Comparison of ENCODE assay signal across 27 cellular contexts in the genomic region with DNA sequence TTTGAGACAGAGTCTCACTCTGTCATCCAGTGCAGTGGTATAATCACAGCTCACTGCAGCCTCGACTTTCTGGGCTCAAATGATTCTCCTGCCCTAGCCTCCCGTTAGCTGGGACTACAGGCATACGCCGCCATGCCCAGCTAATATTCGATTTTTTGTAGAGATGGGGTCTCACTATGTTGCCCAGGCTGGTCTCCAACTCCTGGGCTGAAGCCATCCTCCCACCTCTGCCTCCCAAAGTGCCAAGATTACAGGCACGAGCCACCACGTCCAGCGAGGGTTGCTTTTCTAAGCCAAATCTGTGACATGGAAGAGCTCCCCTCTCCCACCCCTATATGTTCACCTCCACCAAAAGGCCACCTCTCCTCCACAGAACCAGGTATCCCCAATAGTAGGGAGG. TPM values are rescaled to one million over a fixed set of nuclear protein-coding genes. Genes with fewer than 3 reads are reported as not detected.
A peak's percentile ranks its signal among the peaks of the same experiment; 100 is the strongest.
DNase-seq lines count a peak whose midpoint lies in the region; ATAC-seq, FAIRE-seq and TF ChIP-seq lines count a peak whose summit lies in the region.
"Had no signal": no experiment of that assay in that cellular context is flagged by ENCODE, and none has a peak within 500 bp of the region (broad histone marks: within the 10 kb centered on the region; RNA-seq: fewer than 3 reads in every experiment).

No MANE protein-coding gene starts in this region.

- H3K27me3 ChIP-seq in GM12878 (replicated peaks in 1 of 2; ENCODE audit: control insufficient read depth in 2 of 2, insufficient read depth in 2 of 2, low read length in 1 of 2) (no peaks in the 10 kb centered on the region), neural progenitor cell (no peaks in the 10 kb centered on the region)
- H3K27me3 ChIP-seq: adrenal gland, tibial nerve had no signal

- TF ChIP-seq EP300 in GM12878 (IDR thresholded peaks at IDR 0.05; ENCODE audit: borderline replicate concordance in 1 of 2, control insufficient read depth in 1 of 2, low read depth in 2 of 2, low read length in 2 of 2), result no peak

- peaks cover 49% of the 10 kb centered on the region for H3K36me3 Mint-ChIP-seq in T-helper 1 cell treated with Interleukin-12 subunit alpha and Interleukin-12 subunit beta and Interleukin-4 antibody, amounts not matched to agents 30 μg/mL and 1 μg/mL, for 36 hours (ENCODE audit: low read depth)
- peaks cover 50% of the 10 kb centered on the region for H3K36me3 Mint-ChIP-seq in neural progenitor cell

- POLR2A ChIA-PET in HEK293 (lab: Yijun Ruan, JAX), result interaction anchor here (2.2 to 3.3 kb wide), 2 partner anchors 11 to 41 kb away, joined by 7 to 25 read pairs; partner anchors contain the start of genes AKT1S1, ATF5, NUP62 and TBC1D17
- POLR2A ChIA-PET in GM12878 (lab: Charles Lee), result interaction anchor here (1.4 to 2.8 kb wide), 4 partner anchors 10 to 23 kb away, joined by 10 to 19 read pairs (median 16); partner anchors contain the start of genes ATF5, IL4I1 and NUP62

- ATAC-seq in GM12878, result no peak
- ATAC-seq: HCT116, left ventricle myocardium superior, right cardiac atrium had no signal

- H3K79me2 ChIP-seq in GM12878 (ENCODE audit: control insufficient read depth, insufficient read depth, low read length) (peaks cover 78% of the 10 kb centered on the region), neural progenitor cell (ENCODE audit: low read depth) (peaks cover 99% of the 10 kb centered on the region)

- 90% methylated on average over 8 of the region's 8 CpGs for WGBS in GM12878 (ENCODE audit: insufficient coverage, insufficient replicate concordance, low lambda C conversion rate, missing lambda C conversion rate)

- RAD21 ChIA-PET in GM12878 (lab: Charles Lee; ENCODE audit: unreplicated experiment), result interaction anchor here (0.8 to 2.0 kb wide), 3 partner anchors 10 to 25 kb away, joined by 3 to 11 read pairs (median 3); partner anchors contain the start of genes ATF5 and NUP62

- H4K20me1 ChIP-seq in GM12878 (ENCODE audit: control insufficient read depth, insufficient read depth), result no peaks in the 10 kb centered on the region; the same call in 1 of the 2 replicates
- peaks cover 94% of the 10 kb centered on the region for H4K20me1 ChIP-seq in neural progenitor cell (ENCODE audit: low read depth)

- intact Hi-C loops in GM12878 (cut with micrococcal nuclease; ENCODE audit: unreplicated experiment), result no loop called here

- in situ Hi-C loops in GM12878 (cut with MboI), result no loop called here

- H3K9me3 ChIP-seq in HEK293 (ENCODE audit: control insufficient read depth, insufficient read depth, low read depth, low read length), result no peaks in the 10 kb centered on the region
- H3K9me3 ChIP-seq in GM12878 (replicated peaks; ENCODE audit: control insufficient read depth, insufficient read depth, low read length), result no peaks in the 10 kb centered on the region; the same call in 2 of the 3 replicates
- no peaks in the 10 kb centered on the region for H3K9me3 ChIP-seq in neural progenitor cell (ENCODE audit: low read depth)
- H3K9me3 ChIP-seq: adrenal gland, tibial nerve had no signal

- no peak overlapping the region for H2AFZ ChIP-seq in GM12878 (ENCODE audit: control insufficient read depth, low read depth, low read length)
- H2AFZ ChIP-seq in neural progenitor cell (replicated peaks), result no peak overlapping the region

- H3K27ac ChIP-seq in HEK293 (ENCODE audit: extremely low read depth, low read depth, low read length) (no peak overlapping the region), GM12878 (ENCODE audit: control insufficient read depth, insufficient read depth) (0 out of 2 replicates have a peak overlapping the region, but pooled peaks have one; percentile 67), neural progenitor cell (no peak overlapping the region)
- H3K27ac ChIP-seq: 22Rv1, tibial nerve had no signal

- no peak for TF ChIP-seq POLR2A in GM12878 (IDR thresholded peaks at IDR 0.05; ENCODE audit: low read depth, low read length)

- TF ChIP-seq CTCF in HEK293 (tag by site-specific recombination; IDR thresholded peaks at IDR 0.05) (no peak), GM12878 (IDR thresholded peaks at IDR 0.05 in 2 of 3, conservative IDR thresholded peaks at IDR 0.05 in 1 of 3; ENCODE audit: control insufficient read depth in 2 of 3, extremely low read depth in 1 of 3, insufficient read depth in 1 of 3, low read depth in 3 of 3, low read length in 3 of 3) (no peak), neural progenitor cell (IDR thresholded peaks at IDR 0.05) (no peak)

- peaks cover 29% of the 10 kb centered on the region for H3K4me1 Mint-ChIP-seq in T-helper 1 cell treated with Interleukin-12 subunit alpha and Interleukin-12 subunit beta and Interleukin-4 antibody, amounts not matched to agents 30 μg/mL and 1 μg/mL, for 36 hours (ENCODE audit: low read depth)
- H3K4me1 Mint-ChIP-seq in neural progenitor cell, result peaks cover 16% of the 10 kb centered on the region

- no peaks in the 10 kb centered on the region for H3K27me3 Mint-ChIP-seq in T-helper 1 cell treated with Interleukin-12 subunit alpha and Interleukin-12 subunit beta and Interleukin-4 antibody, amounts not matched to agents 30 μg/mL and 1 μg/mL, for 36 hours (ENCODE audit: low read depth)
- peaks cover 3% of the 10 kb centered on the region for H3K27me3 Mint-ChIP-seq in neural progenitor cell (ENCODE audit: insufficient read depth, low read depth)

- BruUV-seq in GM12878 (replicated peaks; lab: Mats Ljungman, UMichigan), result no TSS peak

- no peak overlapping the region for H3K4me3 ChIP-seq in HEK293 (ENCODE audit: low read depth, low read length)
- no peak overlapping the region for H3K4me3 ChIP-seq in GM12878
- no peak overlapping the region for H3K4me3 ChIP-seq in neural progenitor cell
- H3K4me3 ChIP-seq: adrenal gland, tibial nerve had no signal

- no peak for FAIRE-seq in GM12878 (lab: Jason Lieb, UNC)
- FAIRE-seq: keratinocyte had no signal

- no peaks in the 10 kb centered on the region; the same call in 1 of the 2 replicates for H3K4me1 ChIP-seq in HEK293 (ENCODE audit: control insufficient read depth, insufficient read depth, low read length)
- peaks cover 42% of the 10 kb centered on the region for H3K4me1 ChIP-seq in GM12878 (ENCODE audit: control insufficient read depth, insufficient read depth, low read length)
- no peaks in the 10 kb centered on the region for H3K4me1 ChIP-seq in neural progenitor cell

- H3K9ac ChIP-seq in GM12878 (ENCODE audit: control insufficient read depth, insufficient read depth, low read length) (no peak overlapping the region), neural progenitor cell (no peak overlapping the region)

- SMC1A ChIA-PET in GM12878 (lab: Charles Lee; ENCODE audit: uncharacterized antibody, unreplicated experiment), result interaction anchor here (1.1 to 3.7 kb wide), 4 partner anchors 9 to 33 kb away, joined by 3 to 20 read pairs (median 5); partner anchors contain the start of genes ATF5 and NUP62

- H3F3A ChIP-seq in neural progenitor cell (ENCODE audit: low read depth), result peaks cover 11% of the 10 kb centered on the region

- H3K9me3 Mint-ChIP-seq in T-helper 1 cell treated with Interleukin-12 subunit alpha and Interleukin-12 subunit beta and Interleukin-4 antibody, amounts not matched to agents 30 μg/mL and 1 μg/mL, for 36 hours, result no peaks in the 10 kb centered on the region
- peaks cover 3% of the 10 kb centered on the region for H3K9me3 Mint-ChIP-seq in neural progenitor cell

- DNase-seq in T-helper 1 cell (no peak), GM12878 (ENCODE audit: low read depth, low spot score) (no peak), neural progenitor cell (ENCODE audit: low spot score) (no peak), HT-29 (ENCODE audit: low spot score) (no peak)
- no peak for DNase-seq in activated CD8-positive, alpha-beta memory T cell treated with anti-CD3 and anti-CD28 coated beads, Interleukin-2, amount 50 U/mL, for 4 hours
- DNase-seq in stimulated activated CD4-positive, alpha-beta T cell treated with anti-CD3 and anti-CD28 coated beads, Interleukin-4, amount 100 ng/mL, for 1 hour, result no peak
- DNase-seq: activated CD4-positive, alpha-beta T cell treated with anti-CD3 and anti-CD28 coated beads, Interleukin-2, amount 50 U/mL, for 1 hour; central memory CD4-positive, alpha-beta T cell; DMS79 treated with DMSO at 0.1 percent for 48 hours; endodermal cell; GDM1; left ventricle myocardium superior; NCI-H146; NCI-H2107; NCI-H774; SIG-M5; stimulated activated CD4-positive, alpha-beta T cell treated with anti-CD3 and anti-CD28 coated beads, Interleukin-2, amount 100 ng/mL, for 24 hours; stimulated activated CD8-positive, alpha-beta memory T cell treated with anti-CD3 and anti-CD28 coated beads, Interleukin-4, amount 100 ng/mL, for 48 hours; SW 1271 had no signal

- CTCF ChIA-PET in HEK293 (lab: Yijun Ruan, JAX) (interaction anchor here (0.6 to 1.6 kb wide), 5 partner anchors 20 to 70 kb away, joined by 3 to 6 read pairs (median 4); no protein-coding TSS in a partner anchor), GM12878 (lab: Yijun Ruan, JAX) (interaction anchor here (0.6 to 3.7 kb wide), 5 partner anchors 10 to 48 kb away, joined by 3 to 19 read pairs (median 5); partner anchors contain the start of gene ATF5)

- H3K27ac Mint-ChIP-seq in T-helper 1 cell treated with Interleukin-12 subunit alpha and Interleukin-12 subunit beta and Interleukin-4 antibody, amounts not matched to agents 30 μg/mL and 1 μg/mL, for 36 hours, result peak overlapping the region; percentile 31
- no peak overlapping the region for H3K27ac Mint-ChIP-seq in neural progenitor cell
- H3K27ac Mint-ChIP-seq: endodermal cell had no signal

- peaks cover 48 to 84% of the 10 kb centered on the region in 2 experiments; a peak in 2 of 3 replicates for H3K36me3 ChIP-seq in HEK293 (ENCODE audit: control insufficient read depth in 2 of 2, insufficient read depth in 1 of 2, low read length in 2 of 2)
- H3K36me3 ChIP-seq in GM12878 (ENCODE audit: control insufficient read depth in 2 of 2, insufficient read depth in 2 of 2, low read length in 1 of 2), result peaks cover 31 to 39% of the 10 kb centered on the region in 2 experiments
- no peaks in the 10 kb centered on the region for H3K36me3 ChIP-seq in neural progenitor cell

- TF ChIP-seq RAD21 in GM12878 (IDR thresholded peaks at IDR 0.05; ENCODE audit: insufficient read depth, low read depth, low read length), result no peak

- H3K4me3 Mint-ChIP-seq in T-helper 1 cell treated with Interleukin-12 subunit alpha and Interleukin-12 subunit beta and Interleukin-4 antibody, amounts not matched to agents 30 μg/mL and 1 μg/mL, for 36 hours, result no peak overlapping the region
- peak overlapping the region; percentile 33 for H3K4me3 Mint-ChIP-seq in neural progenitor cell
- H3K4me3 Mint-ChIP-seq: endodermal cell had no signal

- no peak overlapping the region for H3K4me2 ChIP-seq in GM12878 (ENCODE audit: control insufficient read depth, insufficient read depth)
- H3K4me2 ChIP-seq in neural progenitor cell, result no peak overlapping the region

RNA-seq across cellular contexts. Expression of gene ATF5, which starts 10.9 kb away (rescaled TPM):
- total RNA-seq in GM12878 (2013; cell fraction: nucleolus; rRNA removed), result 30.9 and 34.7 TPM in 2 replicates
- 24.8 and 29.0 TPM in 2 replicates for total RNA-seq in GM12878 (2014; rRNA removed)
- total RNA-seq in GM12878 (2014; rRNA removed; fragmentation: Illumina TruSeq; extraction: Trizol), result 16.7 and 17.6 TPM in 2 replicates
- total RNA-seq in GM12878 (2021), result 82.1 and 83.1 TPM in 2 replicates
- 74.7 TPM for polyA plus RNA-seq in GM12878 (2011; ENCODE audit: low read depth)
- polyA plus RNA-seq in GM12878 (2011; rRNA removed), result 122 and 133 TPM in 2 replicates
- polyA plus RNA-seq in GM12878 (2011; cell fraction: cytosol; rRNA removed), result 117 and 157 TPM in 2 replicates
- 263 and 301 TPM in 2 replicates for polyA plus RNA-seq in GM12878 (2011; cell fraction: nucleus; rRNA removed)
- 136 and 179 TPM in 2 replicates for polyA plus RNA-seq in GM12878 (2012)
- 38.1 and 41.1 TPM in 2 replicates for polyA plus RNA-seq in GM12878 (2014; fragmentation: Illumina TruSeq; extraction: Trizol)
- 10 to 100 TPM in 1 of 2 experiments, 1 to 10 TPM in 1; 9.1 to 10.1 TPM for polyA plus RNA-seq in GM12878 (2014; fragmentation: Nextera tagmentation; extraction: Ambion mirVana)
- polyA plus RNA-seq in GM12878 (2014; rRNA removed), result 55.2 and 63.1 TPM in 2 replicates
- 10 to 100 TPM; 16.3 to 19.0 TPM for polyA plus RNA-seq in GM12878 (2016; fragmentation: Nextera tagmentation; extraction: Ambion mirVana)
- 24.1 and 57.3 TPM in 2 replicates for polyA minus RNA-seq in GM12878 (2011; rRNA and poly(A)+ RNA removed)
- polyA minus RNA-seq in GM12878 (2011; cell fraction: cytosol; rRNA and poly(A)+ RNA removed), result 65.8 and 83.5 TPM in 2 replicates
- 15.8 and 26.1 TPM in 2 replicates for polyA minus RNA-seq in GM12878 (2011; cell fraction: nucleus; rRNA and poly(A)+ RNA removed)
- 1.6 and 10.6 TPM in 2 replicates for total RNA-seq in neural progenitor cell (ENCODE audit: low replicate concordance)
- 32.2 and 32.8 TPM in 2 replicates for total RNA-seq in HT-29 (2014; rRNA removed; shearing (Covaris generic))

RNA-seq across cellular contexts. Expression of gene NUP62, which starts 11.2 kb away (rescaled TPM):
- 54.2 and 56.0 TPM in 2 replicates for total RNA-seq in GM12878 (2013; cell fraction: nucleolus; rRNA removed)
- 90.7 and 95.6 TPM in 2 replicates for total RNA-seq in GM12878 (2014; rRNA removed)
- 46.5 and 50.1 TPM in 2 replicates for total RNA-seq in GM12878 (2014; rRNA removed; fragmentation: Illumina TruSeq; extraction: Trizol)
- total RNA-seq in GM12878 (2021), result 102 and 108 TPM in 2 replicates
- polyA plus RNA-seq in GM12878 (2011; ENCODE audit: low read depth), result 25.0 TPM
- polyA plus RNA-seq in GM12878 (2011; rRNA removed), result 13.7 and 35.5 TPM in 2 replicates
- polyA plus RNA-seq in GM12878 (2011; cell fraction: cytosol; rRNA removed), result 39.4 and 41.4 TPM in 2 replicates
- 25.1 and 36.3 TPM in 2 replicates for polyA plus RNA-seq in GM12878 (2011; cell fraction: nucleus; rRNA removed)
- polyA plus RNA-seq in GM12878 (2012), result 50.6 and 56.6 TPM in 2 replicates
- polyA plus RNA-seq in GM12878 (2014; fragmentation: Illumina TruSeq; extraction: Trizol), result 40.8 and 67.7 TPM in 2 replicates
- polyA plus RNA-seq in GM12878 (2014; fragmentation: Nextera tagmentation; extraction: Ambion mirVana), result 10 to 100 TPM; 19.5 to 22.0 TPM
- polyA plus RNA-seq in GM12878 (2014; rRNA removed), result 66.1 and 77.7 TPM in 2 replicates
- polyA plus RNA-seq in GM12878 (2016; fragmentation: Nextera tagmentation; extraction: Ambion mirVana), result 100 to 1,000 TPM; 105 to 110 TPM
- 24.5 and 36.2 TPM in 2 replicates for polyA minus RNA-seq in GM12878 (2011; rRNA and poly(A)+ RNA removed)
- polyA minus RNA-seq in GM12878 (2011; cell fraction: cytosol; rRNA and poly(A)+ RNA removed), result 23.4 and 24.3 TPM in 2 replicates
- 13.4 and 30.9 TPM in 2 replicates for polyA minus RNA-seq in GM12878 (2011; cell fraction: nucleus; rRNA and poly(A)+ RNA removed)
- total RNA-seq in neural progenitor cell (ENCODE audit: low replicate concordance), result 48.2 and 83.8 TPM in 2 replicates
- total RNA-seq in HT-29 (2014; rRNA removed; shearing (Covaris generic)), result 133 TPM in 2 replicates

RNA-seq across cellular contexts. Expression of gene IL4I1, which starts 21.4 kb away (rescaled TPM):
- 73.8 and 88.4 TPM in 2 replicates for total RNA-seq in GM12878 (2013; cell fraction: nucleolus; rRNA removed)
- 39.1 and 51.0 TPM in 2 replicates for total RNA-seq in GM12878 (2014; rRNA removed)
- 16.2 and 17.4 TPM in 2 replicates for total RNA-seq in GM12878 (2014; rRNA removed; fragmentation: Illumina TruSeq; extraction: Trizol)
- total RNA-seq in GM12878 (2021), result 80.0 and 82.6 TPM in 2 replicates
- 16.2 TPM for polyA plus RNA-seq in GM12878 (2011; ENCODE audit: low read depth)
- polyA plus RNA-seq in GM12878 (2011; rRNA removed), result 37.4 and 83.8 TPM in 2 replicates
- polyA plus RNA-seq in GM12878 (2011; cell fraction: cytosol; rRNA removed), result 134 and 171 TPM in 2 replicates
- 271 and 308 TPM in 2 replicates for polyA plus RNA-seq in GM12878 (2011; cell fraction: nucleus; rRNA removed)
- 49.6 and 88.7 TPM in 2 replicates for polyA plus RNA-seq in GM12878 (2012)
- polyA plus RNA-seq in GM12878 (2014; fragmentation: Illumina TruSeq; extraction: Trizol), result 4.8 and 20.1 TPM in 2 replicates
- under 1 TPM; 0.62 to 1.00 TPM for polyA plus RNA-seq in GM12878 (2014; fragmentation: Nextera tagmentation; extraction: Ambion mirVana)
- polyA plus RNA-seq in GM12878 (2014; rRNA removed), result 42.5 and 53.3 TPM in 2 replicates
- 10 to 100 TPM; 43.0 to 45.5 TPM for polyA plus RNA-seq in GM12878 (2016; fragmentation: Nextera tagmentation; extraction: Ambion mirVana)
- polyA minus RNA-seq in GM12878 (2011; rRNA and poly(A)+ RNA removed), result 56.8 and 118 TPM in 2 replicates
- 132 and 154 TPM in 2 replicates for polyA minus RNA-seq in GM12878 (2011; cell fraction: cytosol; rRNA and poly(A)+ RNA removed)
- polyA minus RNA-seq in GM12878 (2011; cell fraction: nucleus; rRNA and poly(A)+ RNA removed), result 56.3 and 66.6 TPM in 2 replicates
- 0.56 TPM in 1 of 2 replicates, not detected in the other for total RNA-seq in neural progenitor cell (ENCODE audit: low replicate concordance)
- 1.1 and 2.3 TPM in 2 replicates for total RNA-seq in HT-29 (2014; rRNA removed; shearing (Covaris generic))
- total RNA-seq: left ventricle myocardium superior had no signal

RNA-seq across cellular contexts. Expression of gene TBC1D17, which starts 40.6 kb away (rescaled TPM):
- total RNA-seq in GM12878 (2013; cell fraction: nucleolus; rRNA removed), result 24.8 and 29.4 TPM in 2 replicates
- 3.5 and 3.6 TPM in 2 replicates for total RNA-seq in GM12878 (2014; rRNA removed)
- total RNA-seq in GM12878 (2014; rRNA removed; fragmentation: Illumina TruSeq; extraction: Trizol), result 3.1 and 3.2 TPM in 2 replicates
- 20.4 and 20.9 TPM in 2 replicates for total RNA-seq in GM12878 (2021)
- polyA plus RNA-seq in GM12878 (2011; ENCODE audit: low read depth), result 36.4 TPM
- polyA plus RNA-seq in GM12878 (2011; rRNA removed), result 11.7 and 18.9 TPM in 2 replicates
- polyA plus RNA-seq in GM12878 (2011; cell fraction: cytosol; rRNA removed), result 21.8 and 25.4 TPM in 2 replicates
- polyA plus RNA-seq in GM12878 (2011; cell fraction: nucleus; rRNA removed), result 93.9 and 98.8 TPM in 2 replicates
- polyA plus RNA-seq in GM12878 (2012), result 45.9 and 50.1 TPM in 2 replicates
- 8.6 and 10.9 TPM in 2 replicates for polyA plus RNA-seq in GM12878 (2014; fragmentation: Illumina TruSeq; extraction: Trizol)
- under 1 TPM; 0.42 to 0.52 TPM for polyA plus RNA-seq in GM12878 (2014; fragmentation: Nextera tagmentation; extraction: Ambion mirVana)
- 17.4 and 22.3 TPM in 2 replicates for polyA plus RNA-seq in GM12878 (2014; rRNA removed)
- polyA plus RNA-seq in GM12878 (2016; fragmentation: Nextera tagmentation; extraction: Ambion mirVana), result 10 to 100 TPM; 11.5 to 13.2 TPM
- 11.3 and 21.0 TPM in 2 replicates for polyA minus RNA-seq in GM12878 (2011; rRNA and poly(A)+ RNA removed)
- 9.3 and 10.2 TPM in 2 replicates for polyA minus RNA-seq in GM12878 (2011; cell fraction: cytosol; rRNA and poly(A)+ RNA removed)
- 18.5 and 22.0 TPM in 2 replicates for polyA minus RNA-seq in GM12878 (2011; cell fraction: nucleus; rRNA and poly(A)+ RNA removed)
- 10.4 and 15.9 TPM in 2 replicates for total RNA-seq in neural progenitor cell (ENCODE audit: low replicate concordance)
- 34.5 and 38.4 TPM in 2 replicates for total RNA-seq in HT-29 (2014; rRNA removed; shearing (Covaris generic))

RNA-seq across cellular contexts. Expression of gene AKT1S1, which starts 40.9 kb away (rescaled TPM):
- 16.5 and 17.4 TPM in 2 replicates for total RNA-seq in GM12878 (2013; cell fraction: nucleolus; rRNA removed)
- 7.7 and 9.3 TPM in 2 replicates for total RNA-seq in GM12878 (2014; rRNA removed)
- total RNA-seq in GM12878 (2014; rRNA removed; fragmentation: Illumina TruSeq; extraction: Trizol), result 3.8 and 5.1 TPM in 2 replicates
- total RNA-seq in GM12878 (2021), result 20.9 and 21.4 TPM in 2 replicates
- 3.8 TPM for polyA plus RNA-seq in GM12878 (2011; ENCODE audit: low read depth)
- 7.2 and 13.1 TPM in 2 replicates for polyA plus RNA-seq in GM12878 (2011; rRNA removed)
- polyA plus RNA-seq in GM12878 (2011; cell fraction: cytosol; rRNA removed), result 19.6 and 24.1 TPM in 2 replicates
- 62.1 and 64.3 TPM in 2 replicates for polyA plus RNA-seq in GM12878 (2011; cell fraction: nucleus; rRNA removed)
- 16.2 and 17.4 TPM in 2 replicates for polyA plus RNA-seq in GM12878 (2012)
- 9.4 and 11.6 TPM in 2 replicates for polyA plus RNA-seq in GM12878 (2014; fragmentation: Illumina TruSeq; extraction: Trizol)
- 1 to 10 TPM in 1 of 2 experiments, under 1 TPM in 1; 0.43 to 1.2 TPM for polyA plus RNA-seq in GM12878 (2014; fragmentation: Nextera tagmentation; extraction: Ambion mirVana)
- polyA plus RNA-seq in GM12878 (2014; rRNA removed), result 23.0 and 24.5 TPM in 2 replicates
- polyA plus RNA-seq in GM12878 (2016; fragmentation: Nextera tagmentation; extraction: Ambion mirVana), result 10 to 100 TPM; 13.4 to 15.4 TPM
- 6.1 and 9.8 TPM in 2 replicates for polyA minus RNA-seq in GM12878 (2011; rRNA and poly(A)+ RNA removed)
- 5.3 and 5.8 TPM in 2 replicates for polyA minus RNA-seq in GM12878 (2011; cell fraction: cytosol; rRNA and poly(A)+ RNA removed)
- 14.9 and 24.9 TPM in 2 replicates for polyA minus RNA-seq in GM12878 (2011; cell fraction: nucleus; rRNA and poly(A)+ RNA removed)
- 2.3 and 13.6 TPM in 2 replicates for total RNA-seq in neural progenitor cell (ENCODE audit: low replicate concordance)
- total RNA-seq in HT-29 (2014; rRNA removed; shearing (Covaris generic)), result 89.9 and 96.4 TPM in 2 replicates
